ENCODE assay signal across 30 cellular contexts in the genomic region with DNA sequence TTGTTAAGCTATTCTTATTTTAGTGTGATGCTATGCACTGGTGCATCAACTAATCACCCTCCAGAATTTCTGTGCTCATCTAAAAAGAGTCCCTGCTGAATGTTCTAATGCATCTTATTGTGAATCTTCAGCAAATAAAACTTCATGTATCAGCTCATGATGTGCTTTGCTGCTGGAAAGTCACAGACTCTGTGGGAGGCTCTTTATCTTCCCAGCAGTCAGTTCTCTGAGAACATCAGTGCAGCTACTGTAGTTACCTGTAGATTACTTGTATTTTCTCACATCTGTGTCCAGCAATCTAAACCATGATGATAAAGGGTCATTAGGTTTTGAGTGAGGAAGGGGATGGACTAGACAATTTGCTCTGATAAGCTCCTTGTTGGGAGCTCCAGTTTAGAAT.
"Had no signal": no experiment of that assay in that cellular context is flagged by ENCODE, and none has a peak within 500 bp of the region (broad histone marks: within the 10 kb centered on the region; RNA-seq: fewer than 3 reads in every experiment).

No MANE protein-coding gene starts in this region.

- H3K27ac ChIP-seq: brain microvascular endothelial cell, coronary artery, dorsolateral prefrontal cortex, lower lobe of right lung, neutrophil, tibial nerve, WERI-Rb-1 had no signal

- H3K9me3 ChIP-seq: lower lobe of right lung, mucosa of descending colon, neutrophil, tibial nerve had no signal

- H3K27me3 ChIP-seq: brain microvascular endothelial cell, dorsolateral prefrontal cortex, neutrophil, tibial nerve had no signal

- H3K4me3 Mint-ChIP-seq: activated CD4-positive, alpha-beta memory T cell treated with anti-CD3 and anti-CD28 coated beads for 36 hours; activated CD4-positive, alpha-beta T cell treated with anti-CD3 and anti-CD28 coated beads, Interleukin-2, amount 10 ng/mL, durations not matched to agents 24 days and 14 days; activated T-cell treated with anti-CD3 and anti-CD28 coated beads, Interleukin-2, amount 50 U/mL, for 4 hours; activated T-helper 17 cell treated with anti-CD3 and anti-CD28 coated beads, Interleukin-2, amount 50 U/mL, for 72 hours; natural killer cell treated with Interleukin-12 subunit alpha and Interleukin-12 subunit beta and Interleukin-15 and Interleukin-18, amount 100 ng/mL, for 72 hours; stimulated activated memory B cell treated with anti-CD40 and anti-IgM and Interleukin-4, amounts not matched to agents 10 μg/mL and 1 μg/mL and 100 μg/mL, for 72 hours; T-helper 17 cell had no signal

- H3K9me3 Mint-ChIP-seq: activated CD4-positive, alpha-beta memory T cell treated with anti-CD3 and anti-CD28 coated beads for 36 hours; activated CD4-positive, alpha-beta T cell treated with anti-CD3 and anti-CD28 coated beads, Interleukin-2, amount 10 ng/mL, durations not matched to agents 24 days and 14 days; activated T-cell treated with anti-CD3 and anti-CD28 coated beads, Interleukin-2, amount 50 U/mL, for 4 hours; activated T-helper 17 cell treated with anti-CD3 and anti-CD28 coated beads, Interleukin-2, amount 50 U/mL, for 72 hours; natural killer cell treated with Interleukin-12 subunit alpha and Interleukin-12 subunit beta and Interleukin-15 and Interleukin-18, amount 100 ng/mL, for 72 hours; stimulated activated memory B cell treated with anti-CD40 and anti-IgM and Interleukin-4, amounts not matched to agents 10 μg/mL and 1 μg/mL and 100 μg/mL, for 72 hours had no signal

- H3K27ac Mint-ChIP-seq: activated CD4-positive, alpha-beta memory T cell treated with anti-CD3 and anti-CD28 coated beads for 36 hours; activated CD4-positive, alpha-beta T cell treated with anti-CD3 and anti-CD28 coated beads, Interleukin-2, amount 10 ng/mL, durations not matched to agents 24 days and 14 days; activated T-helper 17 cell treated with anti-CD3 and anti-CD28 coated beads, Interleukin-2, amount 50 U/mL, for 72 hours; natural killer cell treated with Interleukin-12 subunit alpha and Interleukin-12 subunit beta and Interleukin-15 and Interleukin-18, amount 100 ng/mL, for 72 hours; stimulated activated memory B cell treated with anti-CD40 and anti-IgM and Interleukin-4, amounts not matched to agents 10 μg/mL and 1 μg/mL and 100 μg/mL, for 72 hours; T-helper 17 cell had no signal

- DNase-seq: activated CD4-positive, alpha-beta memory T cell treated with anti-CD3 and anti-CD28 coated beads for 36 hours; activated CD4-positive, alpha-beta T cell treated with anti-CD3 and anti-CD28 coated beads, Interleukin-2, amount 10 ng/mL, durations not matched to agents 24 days and 14 days; activated CD4-positive, CD25-positive, alpha-beta regulatory T cell treated with anti-CD3 and anti-CD28 coated beads, Interleukin-2, amount 50 U/mL, for 72 hours; activated gamma-delta T cell treated with Interleukin-2 at 50 U/mL for 16 hours; activated naive CD4-positive, alpha-beta T cell treated with anti-CD3 and anti-CD28 coated beads, Interleukin-2, amount 50 U/mL, for 16 hours; activated T-cell treated with anti-CD3 and anti-CD28 coated beads, Interleukin-2, amount 50 U/mL, for 4 hours; amniotic stem cell; brain microvascular endothelial cell; dorsolateral prefrontal cortex; effector memory CD4-positive, alpha-beta T cell; foreskin fibroblast; lower lobe of right lung; mesenchymal stem cell; mucosa of descending colon; stimulated activated CD4-positive, alpha-beta T cell treated with anti-CD3 and anti-CD28 coated beads, Interleukin-1b, Interleukin-23, amount 100 ng/mL, for 48 hours; stimulated activated CD4-positive, alpha-beta T cell treated with anti-CD3 and anti-CD28 coated beads, Interleukin-4, amount 100 ng/mL, for 4 hours; stimulated activated CD8-positive, alpha-beta memory T cell treated with anti-CD3 and anti-CD28 coated beads, Interleukin-4, amount 100 ng/mL, for 48 hours; T-helper 17 cell; T1000; WERI-Rb-1 had no signal

- H3K4me3 ChIP-seq: coronary artery, dorsolateral prefrontal cortex, lower lobe of right lung, mucosa of descending colon, smooth muscle cell, tibial nerve had no signal

- H3K36me3 ChIP-seq: brain microvascular endothelial cell, lower lobe of right lung, neutrophil, WERI-Rb-1 had no signal

- H3K4me1 Mint-ChIP-seq: activated T-helper 17 cell treated with anti-CD3 and anti-CD28 coated beads, Interleukin-2, amount 50 U/mL, for 72 hours; stimulated activated memory B cell treated with anti-CD40 and anti-IgM and Interleukin-4, amounts not matched to agents 10 μg/mL and 1 μg/mL and 100 μg/mL, for 72 hours had no signal

- ATAC-seq: activated T-cell treated with anti-CD3 and anti-CD28 coated beads, Interleukin-2, amount 50 U/mL, for 4 hours; activated T-helper 17 cell treated with anti-CD3 and anti-CD28 coated beads, Interleukin-2, amount 50 U/mL, for 72 hours; esophagus mucosa; left lobe of liver; lower lobe of right lung; mucosa of descending colon; natural killer cell treated with Interleukin-12 subunit alpha and Interleukin-12 subunit beta and Interleukin-15 and Interleukin-18, amount 100 ng/mL, for 72 hours; stimulated activated memory B cell treated with anti-CD40 and anti-IgM and Interleukin-4, amounts not matched to agents 10 μg/mL and 1 μg/mL and 100 μg/mL, for 72 hours; T-helper 17 cell had no signal

- H3K4me2 ChIP-seq: smooth muscle cell had no signal

- FAIRE-seq: astrocyte had no signal

- H3K27me3 Mint-ChIP-seq: activated CD4-positive, alpha-beta memory T cell treated with anti-CD3 and anti-CD28 coated beads for 36 hours; activated CD4-positive, alpha-beta T cell treated with anti-CD3 and anti-CD28 coated beads, Interleukin-2, amount 10 ng/mL, durations not matched to agents 24 days and 14 days; activated T-helper 17 cell treated with anti-CD3 and anti-CD28 coated beads, Interleukin-2, amount 50 U/mL, for 72 hours; natural killer cell treated with Interleukin-12 subunit alpha and Interleukin-12 subunit beta and Interleukin-15 and Interleukin-18, amount 100 ng/mL, for 72 hours; stimulated activated memory B cell treated with anti-CD40 and anti-IgM and Interleukin-4, amounts not matched to agents 10 μg/mL and 1 μg/mL and 100 μg/mL, for 72 hours; T-helper 17 cell had no signal

- H3K36me3 Mint-ChIP-seq: natural killer cell treated with Interleukin-12 subunit alpha and Interleukin-12 subunit beta and Interleukin-15 and Interleukin-18, amount 100 ng/mL, for 72 hours had no signal

- H3K4me1 ChIP-seq: lower lobe of right lung, tibial nerve had no signal
